In genomic region chr2:70523996-70524965, GRCh38 we compare ENCODE assay signal across 8 cellular contexts. TPM values are rescaled to one million over a fixed set of nuclear protein-coding genes. Genes with fewer than 3 reads are reported as not detected.
A peak's percentile ranks its signal among the peaks of the same experiment; 100 is the strongest.
DNase-seq lines count a peak whose midpoint lies in the region; ATAC-seq and TF ChIP-seq lines count a peak whose summit lies in the region.

No MANE protein-coding gene starts in this region.

- peak overlapping the region; percentile 55 for H3K27ac Mint-ChIP-seq in activated naive CD4-positive, alpha-beta T cell treated with anti-CD3 and anti-CD28 coated beads for 36 hours
- H3K27ac Mint-ChIP-seq in activated CD8-positive, alpha-beta T cell treated with anti-CD3 and anti-CD28 coated beads for 36 hours: peak overlapping the region; percentile 63
- H3K27ac Mint-ChIP-seq in stimulated activated naive CD8-positive, alpha-beta T cell treated with anti-CD3 and anti-CD28 coated beads, Interleukin-15, amount 100 ng/mL, for 72 hours: peak overlapping the region; percentile 83 to 94

- CTCF ChIA-PET in activated naive CD4-positive, alpha-beta T cell treated with anti-CD3 and anti-CD28 coated beads for 36 hours (lab: Charles Lee): no interaction called here
- CTCF ChIA-PET in activated CD8-positive, alpha-beta T cell treated with anti-CD3 and anti-CD28 coated beads for 36 hours (lab: Charles Lee): interaction anchor here (1.1 kb wide), 1 partner anchor 220 kb away, joined by 3 read pairs; no protein-coding TSS in a partner anchor

- POLR2A ChIA-PET in activated CD8-positive, alpha-beta T cell treated with anti-CD3 and anti-CD28 coated beads for 36 hours (lab: Charles Lee): no interaction called here

- no peaks in the 10 kb centered on the region for H3K9me3 Mint-ChIP-seq in activated naive CD4-positive, alpha-beta T cell treated with anti-CD3 and anti-CD28 coated beads for 36 hours
- H3K9me3 Mint-ChIP-seq in activated CD8-positive, alpha-beta T cell treated with anti-CD3 and anti-CD28 coated beads for 36 hours: no peaks in the 10 kb centered on the region
- no peaks in the 10 kb centered on the region for H3K9me3 Mint-ChIP-seq in stimulated activated naive CD8-positive, alpha-beta T cell treated with anti-CD3 and anti-CD28 coated beads, Interleukin-15, amount 100 ng/mL, for 72 hours

- no peaks in the 10 kb centered on the region for H3K27me3 Mint-ChIP-seq in activated naive CD4-positive, alpha-beta T cell treated with anti-CD3 and anti-CD28 coated beads for 36 hours (ENCODE audit: low read depth)
- no peaks in the 10 kb centered on the region for H3K27me3 Mint-ChIP-seq in activated CD8-positive, alpha-beta T cell treated with anti-CD3 and anti-CD28 coated beads for 36 hours
- no peaks in the 10 kb centered on the region for H3K27me3 Mint-ChIP-seq in stimulated activated naive CD8-positive, alpha-beta T cell treated with anti-CD3 and anti-CD28 coated beads, Interleukin-15, amount 100 ng/mL, for 72 hours

- no peaks in the 10 kb centered on the region for H3K36me3 Mint-ChIP-seq in activated naive CD4-positive, alpha-beta T cell treated with anti-CD3 and anti-CD28 coated beads for 36 hours (ENCODE audit: low read depth)
- no peaks in the 10 kb centered on the region for H3K36me3 Mint-ChIP-seq in activated CD8-positive, alpha-beta T cell treated with anti-CD3 and anti-CD28 coated beads for 36 hours (ENCODE audit: low read depth)

- ATAC-seq in activated CD8-positive, alpha-beta T cell treated with anti-CD3 and anti-CD28 coated beads for 36 hours: peak; percentile 83
- ATAC-seq in stimulated activated naive CD8-positive, alpha-beta T cell treated with anti-CD3 and anti-CD28 coated beads, Interleukin-15, amount 100 ng/mL, for 72 hours: peak; percentile 89

- peak; percentile 45 for DNase-seq in activated naive CD4-positive, alpha-beta T cell treated with anti-CD3 and anti-CD28 coated beads for 36 hours
- DNase-seq in activated naive CD4-positive, alpha-beta T cell (lab: John Stamatoyannopoulos, UW): no peak
- DNase-seq in activated CD8-positive, alpha-beta T cell treated with anti-CD3 and anti-CD28 coated beads for 36 hours: peak; percentile 63
- DNase-seq in cardiac septum (ENCODE audit: low spot score) (peak; percentile 84), cerebellum (ENCODE audit: low spot score) (no peak), superior temporal gyrus (ENCODE audit: extremely low spot score) (no peak), globus pallidus (ENCODE audit: low spot score) (no peak)
- DNase-seq in stimulated activated naive CD8-positive, alpha-beta T cell treated with anti-CD3 and anti-CD28 coated beads, Interleukin-15, amount 100 ng/mL, for 72 hours: peak; percentile 34 to 58

- TF ChIP-seq CTCF in activated CD8-positive, alpha-beta T cell treated with anti-CD3 and anti-CD28 coated beads for 36 hours (IDR thresholded peaks at IDR 0.05): no peak

- H3K4me3 Mint-ChIP-seq in activated naive CD4-positive, alpha-beta T cell treated with anti-CD3 and anti-CD28 coated beads for 36 hours: no peak overlapping the region
- H3K4me3 Mint-ChIP-seq in activated CD8-positive, alpha-beta T cell treated with anti-CD3 and anti-CD28 coated beads for 36 hours: no peak overlapping the region
- H3K4me3 Mint-ChIP-seq in stimulated activated naive CD8-positive, alpha-beta T cell treated with anti-CD3 and anti-CD28 coated beads, Interleukin-15, amount 100 ng/mL, for 72 hours: peak overlapping the region; percentile 59 to 66

- peaks cover 16% of the 10 kb centered on the region for H3K4me1 Mint-ChIP-seq in activated naive CD4-positive, alpha-beta T cell treated with anti-CD3 and anti-CD28 coated beads for 36 hours (ENCODE audit: low read depth)
- peaks cover 23% of the 10 kb centered on the region for H3K4me1 Mint-ChIP-seq in activated CD8-positive, alpha-beta T cell treated with anti-CD3 and anti-CD28 coated beads for 36 hours (ENCODE audit: low read depth)
- peaks cover 22% of the 10 kb centered on the region for H3K4me1 Mint-ChIP-seq in stimulated activated naive CD8-positive, alpha-beta T cell treated with anti-CD3 and anti-CD28 coated beads, Interleukin-15, amount 100 ng/mL, for 72 hours

- intact Hi-C loops in activated naive CD4-positive, alpha-beta T cell treated with anti-CD3 and anti-CD28 coated beads for 36 hours (cut with micrococcal nuclease): no loop called here
- intact Hi-C loops in activated CD8-positive, alpha-beta T cell treated with anti-CD3 and anti-CD28 coated beads for 36 hours (cut with micrococcal nuclease): no loop called here
- intact Hi-C loops in cardiac septum (cut with DNase I): no loop called here

RNA-seq across cellular contexts. Expression of gene TGFA, which starts 29.3 kb away (rescaled TPM):
- total RNA-seq in activated naive CD4-positive, alpha-beta T cell treated with anti-CD3 and anti-CD28 coated beads for 36 hours: under 1 TPM; 0.33 to 0.64 TPM
- total RNA-seq in activated CD8-positive, alpha-beta T cell treated with anti-CD3 and anti-CD28 coated beads for 36 hours: under 1 TPM; 0.25 to 0.38 TPM
- total RNA-seq in cardiac septum: 0.73 TPM
- 11.2 TPM for total RNA-seq in cerebellum

Comparison
In these comparisons a context has a peak if more than half of its experiments do, and no peak if none do; other contexts are left out.
1. DNase-seq: peak in activated naive CD4-positive, alpha-beta T cell treated with anti-CD3 and anti-CD28 coated beads for 36 hours (single experiment), activated CD8-positive, alpha-beta T cell treated with anti-CD3 and anti-CD28 coated beads for 36 hours (single experiment), cardiac septum (single experiment) and stimulated activated naive CD8-positive, alpha-beta T cell treated with anti-CD3 and anti-CD28 coated beads, Interleukin-15, amount 100 ng/mL, for 72 hours (2 of 2); none in activated naive CD4-positive, alpha-beta T cell (0 of 4), cerebellum (single experiment), superior temporal gyrus (single experiment) and globus pallidus (single experiment).
2. H3K4me3 Mint-ChIP-seq: peak in stimulated activated naive CD8-positive, alpha-beta T cell treated with anti-CD3 and anti-CD28 coated beads, Interleukin-15, amount 100 ng/mL, for 72 hours (2 of 2); none in activated naive CD4-positive, alpha-beta T cell treated with anti-CD3 and anti-CD28 coated beads for 36 hours (single experiment) and activated CD8-positive, alpha-beta T cell treated with anti-CD3 and anti-CD28 coated beads for 36 hours (single experiment).
3. Peak in every context shown above with its lines, with median percentiles within 50 percentile points of each other: H3K27ac Mint-ChIP-seq.